ENCODE assay signal across 8 cellular contexts in genomic region chr6:43951063-43951755, GRCh38.
A peak's percentile ranks its signal among the peaks of the same experiment; 100 is the strongest.
DNase-seq lines count a peak whose midpoint lies in the region; ATAC-seq, FAIRE-seq and TF ChIP-seq lines count a peak whose summit lies in the region.

No MANE protein-coding gene starts in this region.

- no peak overlapping the region for H3K4me3 Mint-ChIP-seq in Calu3 (ENCODE audit: low read depth, unreplicated experiment)
- no peak overlapping the region for H3K4me3 Mint-ChIP-seq in WTC11
- H3K4me3 Mint-ChIP-seq in stimulated activated naive CD8-positive, alpha-beta T cell treated with anti-CD3 and anti-CD28 coated beads, Interleukin-15, amount 100 ng/mL, for 72 hours = no peak overlapping the region

- H3K36me3 Mint-ChIP-seq in Calu3 (ENCODE audit: insufficient read depth, unreplicated experiment) (no peaks in the 10 kb centered on the region), WTC11 (no peaks in the 10 kb centered on the region)

- CTCF ChIA-PET in Calu3 (lab: Charles Lee) (interaction anchor here (0.7 to 4.3 kb wide), 12 partner anchors 24 to 284 kb away, joined by 3 to 50 read pairs (median 4); partner anchors contain the start of gene VEGFA), WTC11 (lab: Charles Lee) (interaction anchor here (0.6 to 5.0 kb wide), 41 partner anchors 10 to 496 kb away, joined by 3 to 77 read pairs (median 4); partner anchors contain the start of gene VEGFA)

- ATAC-seq in WTC11 (peak; percentile 95), GM19023 (IDR thresholded peaks at IDR 0.05; ENCODE audit: unreplicated experiment) (no peak), GM21786 (IDR thresholded peaks at IDR 0.05; ENCODE audit: unreplicated experiment) (no peak)
- ATAC-seq in stimulated activated naive CD8-positive, alpha-beta T cell treated with anti-CD3 and anti-CD28 coated beads, Interleukin-15, amount 100 ng/mL, for 72 hours = peak; percentile 59

- POLR2A ChIA-PET in WTC11 (lab: Charles Lee) = interaction anchor here (0.9 to 1.7 kb wide), 2 partner anchors 181 to 322 kb away, joined by 3 to 8 read pairs; partner anchors contain the start of genes GTPBP2 and VEGFA

- BruUV-seq in Calu3 (replicated peaks; lab: Mats Ljungman, UMichigan) = no TSS peak

- no peak for FAIRE-seq in GM19239 (lab: Jason Lieb, UNC)

- TF ChIP-seq CTCF in Calu3 (IDR thresholded peaks at IDR 0.05; ENCODE audit: unreplicated experiment) = peak; percentile 74
- no peak; the same call in none of the 2 replicates for TF ChIP-seq CTCF in WTC11 (IDR thresholded peaks at IDR 0.05)

- intact Hi-C loops in Calu3 (cut with micrococcal nuclease; ENCODE audit: unreplicated experiment) = loop anchor here (1.0 to 5.0 kb wide), 4 partner anchors 51 to 284 kb away; no protein-coding TSS in a partner anchor

- H3K27me3 Mint-ChIP-seq in Calu3 (ENCODE audit: unreplicated experiment) (no peaks in the 10 kb centered on the region), WTC11 (ENCODE audit: low read depth) (no peaks in the 10 kb centered on the region)
- H3K27me3 Mint-ChIP-seq in stimulated activated naive CD8-positive, alpha-beta T cell treated with anti-CD3 and anti-CD28 coated beads, Interleukin-15, amount 100 ng/mL, for 72 hours = peaks cover 3% of the 10 kb centered on the region

- DNase-seq in Calu3 = peak; percentile 91
- DNase-seq in HuH-7.5 (ENCODE audit: low spot score) = peak; percentile 59
- peak; percentile 90 for DNase-seq in WTC11 (ENCODE audit: low spot score)
- peak; percentile 61 for DNase-seq in iPS DF 19.7 (ENCODE audit: low read depth, low spot score)
- peak in 1 of 2 donors; percentile 21 for DNase-seq in stimulated activated naive CD8-positive, alpha-beta T cell treated with anti-CD3 and anti-CD28 coated beads, Interleukin-15, amount 100 ng/mL, for 72 hours
- DNase-seq in GM19239 (ENCODE audit: insufficient read length, low spot score) = no peak

- H3K27ac Mint-ChIP-seq in Calu3 (ENCODE audit: unreplicated experiment) (no peak overlapping the region), WTC11 (no peak overlapping the region)
- H3K27ac Mint-ChIP-seq in stimulated activated naive CD8-positive, alpha-beta T cell treated with anti-CD3 and anti-CD28 coated beads, Interleukin-15, amount 100 ng/mL, for 72 hours = no peak overlapping the region

- H3K4me1 Mint-ChIP-seq in Calu3 (ENCODE audit: low read depth, unreplicated experiment) (peaks cover 32% of the 10 kb centered on the region), WTC11 (peaks cover 4% of the 10 kb centered on the region)
- no peaks in the 10 kb centered on the region for H3K4me1 Mint-ChIP-seq in stimulated activated naive CD8-positive, alpha-beta T cell treated with anti-CD3 and anti-CD28 coated beads, Interleukin-15, amount 100 ng/mL, for 72 hours

- H3K9me3 Mint-ChIP-seq in Calu3 (ENCODE audit: low read depth, unreplicated experiment) (peaks cover 14% of the 10 kb centered on the region), WTC11 (peaks cover 2% of the 10 kb centered on the region)
- H3K9me3 Mint-ChIP-seq in stimulated activated naive CD8-positive, alpha-beta T cell treated with anti-CD3 and anti-CD28 coated beads, Interleukin-15, amount 100 ng/mL, for 72 hours = peaks cover 10 to 11% of the 10 kb centered on the region in 2 donors

TF ChIP-seq in WTC11, 78 proteins besides CTCF, POLR2A, EP300 and RAD21:
- no peak for TF ChIP-seq ZNF317 (CRISPR knock-in tag; IDR thresholded peaks at IDR 0.05; ENCODE audit: borderline replicate concordance, low read depth)
- no peak for TF ChIP-seq AFF4 (CRISPR knock-in tag; IDR thresholded peaks at IDR 0.05; ENCODE audit: borderline replicate concordance)
- 0 out of 2 replicates have a peak, but pooled peaks have one; percentile 21 for TF ChIP-seq FOXP1 (CRISPR knock-in tag; IDR thresholded peaks at IDR 0.05; ENCODE audit: borderline replicate concordance)
- TF ChIP-seq MAX (CRISPR knock-in tag; IDR thresholded peaks at IDR 0.05) = peak; percentile 72
- TF ChIP-seq ZNF671 (CRISPR knock-in tag; IDR thresholded peaks at IDR 0.05) = no peak
- TF ChIP-seq GABPB1 (CRISPR knock-in tag; IDR thresholded peaks at IDR 0.05) = peak; percentile 51; the same call in 1 of the 2 replicates
- TF ChIP-seq HMGXB4 (CRISPR knock-in tag; IDR thresholded peaks at IDR 0.05) = peak; percentile 29; the same call in 1 of the 2 replicates
- peak; percentile 64; the same call in 1 of the 2 replicates for TF ChIP-seq ETV6 (CRISPR knock-in tag; IDR thresholded peaks at IDR 0.05)
- peak; percentile 55; the same call in 1 of the 2 replicates for TF ChIP-seq ZNF121 (CRISPR knock-in tag; IDR thresholded peaks at IDR 0.05)

Comparison
In these comparisons a context has a peak if more than half of its experiments do, and no peak if none do; other contexts are left out.
1. ATAC-seq: peak in WTC11 (single experiment) and stimulated activated naive CD8-positive, alpha-beta T cell treated with anti-CD3 and anti-CD28 coated beads, Interleukin-15, amount 100 ng/mL, for 72 hours (single experiment); none in GM19023 (single experiment) and GM21786 (single experiment).